Comparison of ENCODE assay signal across 8 cellular contexts in the genomic region with DNA sequence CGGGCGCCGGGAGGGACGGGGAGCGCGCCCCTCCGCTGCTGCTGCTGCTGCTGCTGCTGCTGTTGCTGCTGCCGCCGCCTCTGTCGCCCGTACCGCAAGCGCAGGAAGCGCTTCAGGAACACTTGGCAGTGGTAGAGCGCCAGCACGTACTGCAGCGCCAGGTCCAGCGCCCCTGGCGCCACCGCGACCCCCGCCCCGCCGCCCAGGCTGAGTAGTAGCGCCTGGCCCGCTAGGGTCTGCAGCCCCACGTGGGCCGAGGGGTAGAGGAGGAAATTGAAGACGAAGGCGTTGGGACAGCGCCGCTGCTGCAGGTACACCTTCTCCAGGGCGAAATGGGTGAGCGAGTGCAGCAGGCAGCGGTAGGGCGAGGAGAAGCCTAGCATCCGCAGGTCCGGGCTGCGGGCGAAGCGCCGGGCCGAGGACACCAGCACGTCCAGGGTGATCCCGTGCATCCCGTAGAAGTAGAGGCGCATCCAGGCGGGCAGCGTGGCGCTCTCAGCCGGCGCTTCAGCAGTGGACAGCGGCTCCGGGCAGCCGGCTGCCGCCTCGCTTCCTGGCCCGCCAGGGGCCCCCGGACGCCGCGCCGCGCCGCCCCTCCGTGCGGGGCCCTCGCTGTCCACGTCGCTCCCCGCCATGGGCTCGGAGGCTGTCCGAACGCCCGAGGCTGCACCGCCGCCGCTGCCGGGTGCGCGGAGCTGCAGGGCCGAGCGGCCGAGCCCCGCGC. TPM values are rescaled to one million over a fixed set of nuclear protein-coding genes. Genes with fewer than 3 reads are reported as not detected.
DNase-seq lines count a peak whose midpoint lies in the region; ATAC-seq and TF ChIP-seq lines count a peak whose summit lies in the region.

A gene (minus strand): TSS at position 699 of the 724 bp plus-strand sequence. CDS start 64 bp downstream, at position 635.

- no peaks in the 10 kb centered on the region for H3K9me3 Mint-ChIP-seq in CD8-positive, alpha-beta T cell

- H4K20me1 ChIP-seq in mammary epithelial cell (ENCODE audit: insufficient read depth, low read length) = peaks cover 3% of the 10 kb centered on the region

- no peaks in the 10 kb centered on the region for H3K9me3 ChIP-seq in CD8-positive, alpha-beta T cell (ENCODE audit: low read length)
- no peaks in the 10 kb centered on the region for H3K9me3 ChIP-seq in mammary epithelial cell (replicated peaks; ENCODE audit: insufficient read depth, low read length)

- peaks cover 3% of the 10 kb centered on the region for H3K4me1 ChIP-seq in CD8-positive, alpha-beta T cell (ENCODE audit: insufficient read depth, low read length)
- peaks cover 16% of the 10 kb centered on the region for H3K4me1 ChIP-seq in mammary epithelial cell (ENCODE audit: insufficient read depth, low read length)

- WGBS in mammary epithelial cell (ENCODE audit: low coverage, missing lambda C conversion rate) = 2% methylated on average over 58 of the region's 86 CpGs

- no peak within 1 kb of the TSS for H3K27ac Mint-ChIP-seq in CD8-positive, alpha-beta T cell

- no TSS peak for BruUV-seq in mammary epithelial cell (replicated peaks; lab: Mats Ljungman, UMichigan)

- H3K4me1 Mint-ChIP-seq in CD8-positive, alpha-beta T cell (ENCODE audit: low read depth) = peaks cover 5% of the 10 kb centered on the region

- TF ChIP-seq CTCF in CD8-positive, alpha-beta T cell (IDR thresholded peaks at IDR 0.05) = no peak
- TF ChIP-seq CTCF in mammary epithelial cell (conservative IDR thresholded peaks at IDR 0.05 in 1 of 2, IDR thresholded peaks at IDR 0.05 in 1 of 2; ENCODE audit: extremely low read depth in 1 of 2, insufficient read depth in 1 of 2, low read depth in 1 of 2, low read length in 2 of 2) = no peak

- no peak within 1 kb of the TSS for H3K4me3 ChIP-seq in CD8-positive, alpha-beta T cell (ENCODE audit: low read depth, low read length)
- H3K4me3 ChIP-seq in mammary epithelial cell (replicated peaks in 1 of 3; ENCODE audit: insufficient read depth in 1 of 3, low read depth in 2 of 3, low read length in 3 of 3) (peak within 1 kb of the TSS; percentile 30 to 50 (median 38)), skin epidermis (peak within 1 kb of the TSS in 5 of 7 experiments; percentile 1 to 39 (median 8))

- DNase-seq in CD8-positive, alpha-beta T cell = no peak
- DNase-seq in NCI-H460 (ENCODE audit: extremely low read depth, low read depth) (peak; percentile 13), mammary epithelial cell (peak; percentile 35), iris pigment epithelial cell (ENCODE audit: low read depth) (peak; percentile 45), CD1c-positive myeloid dendritic cell (ENCODE audit: extremely low spot score) (no peak)

- dilution Hi-C loops in mammary epithelial cell (cut with HindIII; ENCODE audit: low sequenced_read_pairs) = no loop called here

- ATAC-seq in CD8-positive, alpha-beta T cell = no peak
- peak; percentile 51 for ATAC-seq in GM19467 (IDR thresholded peaks at IDR 0.05; ENCODE audit: unreplicated experiment)
- ATAC-seq in GM21447 (IDR thresholded peaks at IDR 0.05; ENCODE audit: unreplicated experiment) = no peak

- peak within 1 kb of the TSS; percentile 81 for H3K4me2 ChIP-seq in mammary epithelial cell (ENCODE audit: insufficient read depth, low read depth, low read length)

- POLR2A ChIA-PET in CD8-positive, alpha-beta T cell (lab: Charles Lee) = no interaction called here

- no peaks in the 10 kb centered on the region for H3K36me3 ChIP-seq in CD8-positive, alpha-beta T cell (ENCODE audit: insufficient read depth, low read length)
- H3K36me3 ChIP-seq in mammary epithelial cell (ENCODE audit: insufficient read depth, low read length) = no peaks in the 10 kb centered on the region

- peaks cover 52% of the 10 kb centered on the region for H3K27me3 Mint-ChIP-seq in CD8-positive, alpha-beta T cell (ENCODE audit: low read depth)

- H3K79me2 ChIP-seq in mammary epithelial cell (ENCODE audit: insufficient read depth, low read length) = no peaks in the 10 kb centered on the region

- no peak within 1 kb of the TSS for H3K9ac ChIP-seq in mammary epithelial cell (ENCODE audit: insufficient read depth, low read length)

- CTCF ChIA-PET in CD8-positive, alpha-beta T cell (lab: Charles Lee) = no interaction called here
- CTCF ChIA-PET in mammary epithelial cell (lab: Charles Lee; ENCODE audit: low non-redundant PET) = no interaction called here

- peak within 1 kb of the TSS; percentile 43 for H3K4me3 Mint-ChIP-seq in CD8-positive, alpha-beta T cell

- H2AFZ ChIP-seq in mammary epithelial cell (ENCODE audit: low read depth, low read length) = peak within 1 kb of the TSS; percentile 62

- in situ Hi-C loops in mammary epithelial cell (cut with MboI; ENCODE audit: low sequenced_read_pairs in 2 of 2) = no loop called here

- H3K27me3 ChIP-seq in CD8-positive, alpha-beta T cell (ENCODE audit: insufficient read depth, low read length) = peaks cover 8% of the 10 kb centered on the region
- H3K27me3 ChIP-seq in mammary epithelial cell (ENCODE audit: insufficient read depth, low read length) = peaks cover 36% of the 10 kb centered on the region

- H3K27ac ChIP-seq in CD8-positive, alpha-beta T cell (ENCODE audit: low read depth, low read length) = no peak within 1 kb of the TSS
- H3K27ac ChIP-seq in mammary epithelial cell (ENCODE audit: insufficient read depth, low read depth, low read length) (no peak within 1 kb of the TSS), skin epidermis (no peak within 1 kb of the TSS)

- intact Hi-C loops in CD8-positive, alpha-beta T cell (cut with DNase I, micrococcal nuclease) = no loop called here
- intact Hi-C loops in mammary epithelial cell (cut with micrococcal nuclease) = no loop called here

- H3K36me3 Mint-ChIP-seq in CD8-positive, alpha-beta T cell = no peaks in the 10 kb centered on the region

RNA-seq across cellular contexts. Expression of the gene that starts here (rescaled TPM):
- total RNA-seq in CD8-positive, alpha-beta T cell = not detected
- total RNA-seq in NCI-H460 (2014; rRNA removed; shearing (Covaris generic)) = not detected in 2 replicates
- not detected in 2 replicates for polyA plus RNA-seq in NCI-H460 (2014; cell fraction: nucleus; rRNA removed)
- not detected for total RNA-seq in mammary epithelial cell
- polyA plus RNA-seq in mammary epithelial cell = not detected
- not detected for polyA minus RNA-seq in mammary epithelial cell

Comparison
In these comparisons a context has a peak if more than half of its experiments do, and no peak if none do; other contexts are left out.
1. Peak in DNase-seq in NCI-H460; RNA of the gene not detected or under 1 TPM.
2. Peak in DNase-seq, H3K4me3 ChIP-seq and H3K4me2 ChIP-seq in mammary epithelial cell; RNA of the gene not detected or under 1 TPM.